In genomic region chr6:116255246-116255800, GRCh38 we compare ENCODE assay signal across 1 cellular context.
TF ChIP-seq lines count a peak whose summit lies in the region.

No MANE protein-coding gene starts in this region.

TF ChIP-seq in WTC11, 78 proteins besides CTCF, POLR2A, EP300 and RAD21 (continued from another document):
- TF ChIP-seq ATF6 (CRISPR knock-in tag; IDR thresholded peaks at IDR 0.05) = no peak
- TF ChIP-seq SP1 (CRISPR knock-in tag; conservative IDR thresholded peaks at IDR 0.05) = no peak
